Comparison of ENCODE assay signal across 8 cellular contexts in genomic region chrX:131729295-131729694, GRCh38.
DNase-seq lines count a peak whose midpoint lies in the region; ATAC-seq lines count a peak whose summit lies in the region.

No MANE protein-coding gene starts in this region.

- no peaks in the 10 kb centered on the region for H3K4me1 ChIP-seq in HUES48 (ENCODE audit: control insufficient read depth, insufficient read depth, low read length)

- peak; percentile 70 for DNase-seq in smooth muscle cell of the brain vasculature (ENCODE audit: low read depth, low spot score)
- DNase-seq in NCI-H1092 treated with DMSO at 0.1 percent for 48 hours (lab: John Stamatoyannopoulos, UW), result no peak
- DNase-seq in SW480 (ENCODE audit: low spot score), result no peak
- DNase-seq in CD1c-positive myeloid dendritic cell (ENCODE audit: extremely low spot score), result no peak

- no peak overlapping the region for H3K4me3 ChIP-seq in HUES48 (ENCODE audit: low read depth, low read length)

- H3K9ac ChIP-seq in HUES48 (ENCODE audit: low read depth, low read length), result no peak overlapping the region

- H3K9me3 ChIP-seq in HUES48 (ENCODE audit: control insufficient read depth, insufficient read depth, low read length), result peaks cover 15% of the 10 kb centered on the region

- no peaks in the 10 kb centered on the region for H3K27me3 ChIP-seq in HUES48 (ENCODE audit: control insufficient read depth, insufficient read depth, low read length)

- peak overlapping the region; percentile 2 for H3K27ac ChIP-seq in HUES48 (ENCODE audit: low read depth, low read length)
- peak overlapping the region; percentile 97 for H3K27ac ChIP-seq in cingulate gyrus (ENCODE audit: low read depth, low read length)

- peak; percentile 44 for ATAC-seq in GM18873 (IDR thresholded peaks at IDR 0.05; ENCODE audit: low FRiP score, unreplicated experiment)
- no peak for ATAC-seq in HG02588 (IDR thresholded peaks at IDR 0.05; ENCODE audit: unreplicated experiment)

- peaks cover 72% of the 10 kb centered on the region for H3K36me3 ChIP-seq in HUES48 (ENCODE audit: control insufficient read depth, insufficient read depth, low read length)
